In the genomic region with DNA sequence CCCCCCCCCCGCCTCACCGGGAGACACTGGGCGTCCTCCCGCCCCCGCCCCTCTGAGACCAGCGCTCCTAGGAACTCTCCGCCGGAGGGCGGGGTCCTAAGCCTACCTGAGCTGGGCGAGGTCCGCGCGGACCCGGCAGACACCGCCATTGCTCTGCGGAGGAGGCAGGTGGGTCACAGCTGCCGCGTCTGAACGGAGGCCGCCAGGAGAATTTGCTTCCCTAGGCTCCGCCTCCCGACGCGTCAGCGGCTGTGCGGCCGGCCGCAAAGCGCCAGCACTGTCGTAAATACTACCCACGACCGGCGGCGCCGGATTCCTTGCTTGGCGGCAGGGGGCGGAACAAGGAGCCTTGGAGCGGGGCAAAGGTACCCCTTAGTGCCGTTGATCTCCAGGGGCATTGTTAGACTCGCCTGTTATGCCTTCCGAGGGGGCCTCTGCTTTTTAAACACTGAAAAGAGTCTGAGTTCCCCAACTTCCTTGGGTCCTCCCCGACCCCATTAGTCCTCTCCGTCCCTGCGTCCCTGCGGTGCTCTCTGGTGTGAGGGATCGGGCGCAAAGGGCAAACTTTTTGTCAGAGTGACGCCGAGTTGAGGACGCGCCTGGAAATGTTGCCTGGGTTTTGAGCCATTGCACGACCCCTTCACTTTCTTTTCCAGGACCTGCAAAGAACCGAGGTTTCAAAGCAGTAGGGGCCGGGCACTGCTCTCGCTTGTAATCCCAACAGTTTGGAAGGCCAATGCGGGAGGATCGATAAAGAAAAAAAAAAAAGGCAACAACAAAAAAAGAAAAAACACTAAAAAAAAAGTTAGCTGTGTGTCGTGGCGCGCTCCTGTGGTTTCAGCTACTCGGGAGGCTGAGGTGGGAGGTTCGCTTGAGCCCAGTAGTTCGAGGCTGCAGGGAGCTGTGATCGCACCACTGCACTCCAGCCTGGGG, we compare ENCODE assay signal across 8 cellular contexts. TPM values are rescaled to one million over a fixed set of nuclear protein-coding genes. Genes with fewer than 3 reads are reported as not detected.
DNase-seq lines count a peak whose midpoint lies in the region; ATAC-seq and TF ChIP-seq lines count a peak whose summit lies in the region.

A gene (minus strand): TSS at position 214 of the 933 bp plus-strand sequence. CDS start 65 bp downstream, at position 149.

- no peaks in the 10 kb centered on the region for H3K9me3 Mint-ChIP-seq in activated T-cell treated with anti-CD3 and anti-CD28 coated beads, Interleukin-2, amount 50 U/mL, for 4 hours

- H3K4me1 ChIP-seq in Peyer's patch (peaks cover 0 to 21% (median 0%) of the 10 kb centered on the region in 4 donors), esophagus muscularis mucosa (peaks cover 19 to 33% (median 26%) of the 10 kb centered on the region in 4 donors)

- peak; percentile 98 for DNase-seq in DMS53 treated with DMSO at 0.1 percent for 48 hours (lab: John Stamatoyannopoulos, UW; ENCODE audit: unreplicated experiment)
- DNase-seq in Peyer's patch = peak; percentile 94 to 98 (median 98)
- peak; percentile 93 for DNase-seq in activated T-cell treated with anti-CD3 and anti-CD28 coated beads, Interleukin-2, amount 50 U/mL, for 4 hours
- peak; percentile 98 for DNase-seq in esophagus muscularis mucosa (ENCODE audit: extremely low spot score)
- DNase-seq in myocyte (ENCODE audit: low read depth) = peak; percentile 96
- peak; percentile 90 to 94 for DNase-seq in stimulated activated CD8-positive, alpha-beta memory T cell treated with anti-CD3 and anti-CD28 coated beads, Interleukin-7, amount 100 ng/mL, for 4 hours (ENCODE audit: low read depth in 2 of 2)

- no peaks in the 10 kb centered on the region for H3K27me3 Mint-ChIP-seq in activated T-cell treated with anti-CD3 and anti-CD28 coated beads, Interleukin-2, amount 50 U/mL, for 4 hours (ENCODE audit: low read depth)

- peaks cover 22% of the 10 kb centered on the region for H3K36me3 ChIP-seq in KOPT-K1 (ENCODE audit: insufficient read depth, low read length)
- H3K36me3 ChIP-seq in Peyer's patch = peaks cover 0 to 19% (median 0%) of the 10 kb centered on the region in 3 donors
- peaks cover 0 to 29% (median 13%) of the 10 kb centered on the region in 4 donors for H3K36me3 ChIP-seq in esophagus muscularis mucosa

- peak within 1 kb of the TSS; percentile 97 for H3K4me3 Mint-ChIP-seq in activated T-cell treated with anti-CD3 and anti-CD28 coated beads, Interleukin-2, amount 50 U/mL, for 4 hours

- intact Hi-C loops in esophagus muscularis mucosa (cut with DNase I) = loop anchor here (5.0 kb wide), 1 partner anchor 36 kb away; a partner anchor contains a TSS

- no peak for TF ChIP-seq EP300 in esophagus muscularis mucosa (IDR thresholded peaks at IDR 0.05)

- peaks cover 26% of the 10 kb centered on the region for H3K4me1 Mint-ChIP-seq in activated T-cell treated with anti-CD3 and anti-CD28 coated beads, Interleukin-2, amount 50 U/mL, for 4 hours (ENCODE audit: low read depth)

- TF ChIP-seq CTCF in Peyer's patch (IDR thresholded peaks at IDR 0.05) (peak in 4 of 6 experiments; percentile 24 to 48 (median 32)), esophagus muscularis mucosa (IDR thresholded peaks at IDR 0.05) (peak; percentile 31 to 67 (median 46))

- 5% methylated on average over 41 of the region's 64 CpGs for WGBS in esophagus muscularis mucosa

- no peaks in the 10 kb centered on the region for H3K27me3 ChIP-seq in Peyer's patch
- no peaks in the 10 kb centered on the region for H3K27me3 ChIP-seq in esophagus muscularis mucosa

- peak; percentile 90 for ATAC-seq in GM21737 (IDR thresholded peaks at IDR 0.05; ENCODE audit: unreplicated experiment)
- ATAC-seq in activated T-cell treated with anti-CD3 and anti-CD28 coated beads, Interleukin-2, amount 50 U/mL, for 4 hours = peak; percentile 96

- H3K36me3 Mint-ChIP-seq in activated T-cell treated with anti-CD3 and anti-CD28 coated beads, Interleukin-2, amount 50 U/mL, for 4 hours (ENCODE audit: insufficient read depth) = peaks cover 8% of the 10 kb centered on the region

- H3K27ac ChIP-seq in KOPT-K1 (ENCODE audit: low read depth, low read length, poor library complexity, severe bottlenecking) = peak within 1 kb of the TSS; percentile 93
- H3K27ac ChIP-seq in Peyer's patch = peak within 1 kb of the TSS; percentile 81 to 86 (median 84)
- peak within 1 kb of the TSS; percentile 86 to 89 (median 86) for H3K27ac ChIP-seq in esophagus muscularis mucosa (replicated peaks in 1 of 4)

- H3K9me3 ChIP-seq in KOPT-K1 (ENCODE audit: insufficient read depth, low read length, poor library complexity, severe bottlenecking) = no peaks in the 10 kb centered on the region
- no peaks in the 10 kb centered on the region for H3K9me3 ChIP-seq in Peyer's patch
- no peaks in the 10 kb centered on the region for H3K9me3 ChIP-seq in esophagus muscularis mucosa

- H3K4me3 ChIP-seq in Peyer's patch = peak within 1 kb of the TSS; percentile 60 to 86 (median 76)
- peak within 1 kb of the TSS; percentile 70 to 93 (median 79) for H3K4me3 ChIP-seq in esophagus muscularis mucosa

- peak; percentile 84 to 93 for TF ChIP-seq POLR2A in Peyer's patch (IDR thresholded peaks at IDR 0.05)
- peak; percentile 77 for TF ChIP-seq POLR2A in esophagus muscularis mucosa (IDR thresholded peaks at IDR 0.05; ENCODE audit: low read depth)

RNA-seq across cellular contexts. Expression of the gene that starts here (rescaled TPM):
- total RNA-seq in Peyer's patch = 10 to 100 TPM; 21.3 to 38.0 (median 31.1) TPM
- total RNA-seq in activated T-cell treated with anti-CD3 and anti-CD28 coated beads, Interleukin-2, amount 50 U/mL, for 4 hours = 10 to 100 TPM; 20.8 to 24.0 (median 22.1) TPM
- total RNA-seq in esophagus muscularis mucosa = 10 to 100 TPM; 15.0 to 25.3 (median 19.5) TPM
- total RNA-seq in myocyte = 78.1 and 129 TPM in 2 replicates
- polyA plus RNA-seq in myocyte (2012) = 114 TPM

Comparison
In these comparisons a context has a peak if more than half of its experiments do, and no peak if none do; other contexts are left out.
1. Peak in every context shown above with its lines: DNase-seq, ATAC-seq, H3K4me3 ChIP-seq and H3K27ac ChIP-seq.